1 cellular context compared by ENCODE assay signal in genomic region chr19:5128251-5128931, GRCh38.
A peak's percentile ranks its signal among the peaks of the same experiment; 100 is the strongest.
TF ChIP-seq lines count a peak whose summit lies in the region.

No MANE protein-coding gene starts in this region.

TF ChIP-seq in K562, 482 proteins besides CTCF, POLR2A, EP300 and RAD21 (continued from another document and continues in another):
- TF ChIP-seq RNF219 (CRISPR knock-in tag; IDR thresholded peaks at IDR 0.05) (no peak), ZNF224 (CRISPR knock-in tag; IDR thresholded peaks at IDR 0.05) (no peak), ELF2 (CRISPR knock-in tag; IDR thresholded peaks at IDR 0.05) (no peak), NR2C1 (IDR thresholded peaks at IDR 0.05) (no peak), NR2C1 (tag; IDR thresholded peaks at IDR 0.05) (no peak), MYNN (IDR thresholded peaks at IDR 0.05) (no peak; the same call in 1 of the 2 replicates), MYNN (CRISPR knock-in tag; IDR thresholded peaks at IDR 0.05) (no peak), CBX3 (IDR thresholded peaks at IDR 0.05; ENCODE audit: borderline replicate concordance in 1 of 2, low read length in 2 of 2) (no peak), E2F1 (CRISPR knock-in tag; IDR thresholded peaks at IDR 0.05) (no peak), SMARCA5 (IDR thresholded peaks at IDR 0.05) (no peak), SIX5 (IDR thresholded peaks at IDR 0.05; ENCODE audit: borderline replicate concordance in 1 of 2, insufficient read depth in 1 of 2, low read depth in 1 of 2, low read length in 2 of 2) (no peak), BRD4 (IDR thresholded peaks at IDR 0.05) (no peak), MED1 (CRISPR knock-in tag; IDR thresholded peaks at IDR 0.05; ENCODE audit: borderline replicate concordance) (no peak), NFIC (IDR thresholded peaks at IDR 0.05) (0 out of 2 replicates have a peak, but pooled peaks have one; percentile 8), PHB2 (IDR thresholded peaks at IDR 0.05; ENCODE audit: low read depth) (no peak), MYC (IDR thresholded peaks at IDR 0.05; ENCODE audit: low read depth, low read length) (peak; percentile 24; the same call in 1 of the 2 replicates), MYC (CRISPR knock-in tag; IDR thresholded peaks at IDR 0.05; ENCODE audit: borderline replicate concordance, low read depth) (no peak), ZNF12 (CRISPR knock-in tag; IDR thresholded peaks at IDR 0.05) (no peak), KLF13 (tag; IDR thresholded peaks at IDR 0.05; ENCODE audit: borderline replicate concordance, low read depth) (0 out of 2 replicates have a peak, but pooled peaks have one; percentile 9), PML (IDR thresholded peaks at IDR 0.05; ENCODE audit: low read length) (no peak), NR2C2 (CRISPR knock-in tag; IDR thresholded peaks at IDR 0.05) (no peak), NR2C2 (tag; IDR thresholded peaks at IDR 0.05) (0 out of 2 replicates have a peak, but pooled peaks have one; percentile 9), NR1H2 (CRISPR knock-in tag; IDR thresholded peaks at IDR 0.05) (no peak), ZNF347 (CRISPR knock-in tag; IDR thresholded peaks at IDR 0.05; ENCODE audit: low read depth) (no peak), PURB (CRISPR knock-in tag; IDR thresholded peaks at IDR 0.05; ENCODE audit: low read depth) (no peak), GATAD2B (IDR thresholded peaks at IDR 0.05; ENCODE audit: borderline replicate concordance) (no peak), CEBPZ (IDR thresholded peaks at IDR 0.05; ENCODE audit: borderline replicate concordance, low read depth, low read length) (no peak), ZNF165 (CRISPR knock-in tag; IDR thresholded peaks at IDR 0.05; ENCODE audit: borderline replicate concordance) (no peak), ZNF445 (CRISPR knock-in tag; IDR thresholded peaks at IDR 0.05; ENCODE audit: low read depth) (no peak), MLX (CRISPR knock-in tag; conservative IDR thresholded peaks at IDR 0.05) (no peak), SIN3A (IDR thresholded peaks at IDR 0.05; ENCODE audit: borderline replicate concordance in 2 of 2, control insufficient read depth in 1 of 2, low read depth in 2 of 2, low read length in 2 of 2) (0 out of 4 replicates have a peak, but pooled peaks of 1 of the 2 experiments have one; percentile 6), TSC22D4 (tag; IDR thresholded peaks at IDR 0.05) (no peak), TEAD4 (IDR thresholded peaks at IDR 0.05; ENCODE audit: low read length) (peak; percentile 57; the same call in 1 of the 2 replicates), TEAD4 (CRISPR knock-in tag; IDR thresholded peaks at IDR 0.05; ENCODE audit: borderline replicate concordance) (no peak), ZNF77 (CRISPR knock-in tag; IDR thresholded peaks at IDR 0.05) (no peak), RB1 (IDR thresholded peaks at IDR 0.05; ENCODE audit: low read depth) (no peak), ARID1B (IDR thresholded peaks at IDR 0.05) (peak; percentile 52; the same call in 1 of the 2 replicates), TCF7 (IDR thresholded peaks at IDR 0.05; ENCODE audit: borderline replicate concordance) (no peak), BACH1 (tag; IDR thresholded peaks at IDR 0.05) (no peak)
- TF ChIP-seq, protein P1, sequence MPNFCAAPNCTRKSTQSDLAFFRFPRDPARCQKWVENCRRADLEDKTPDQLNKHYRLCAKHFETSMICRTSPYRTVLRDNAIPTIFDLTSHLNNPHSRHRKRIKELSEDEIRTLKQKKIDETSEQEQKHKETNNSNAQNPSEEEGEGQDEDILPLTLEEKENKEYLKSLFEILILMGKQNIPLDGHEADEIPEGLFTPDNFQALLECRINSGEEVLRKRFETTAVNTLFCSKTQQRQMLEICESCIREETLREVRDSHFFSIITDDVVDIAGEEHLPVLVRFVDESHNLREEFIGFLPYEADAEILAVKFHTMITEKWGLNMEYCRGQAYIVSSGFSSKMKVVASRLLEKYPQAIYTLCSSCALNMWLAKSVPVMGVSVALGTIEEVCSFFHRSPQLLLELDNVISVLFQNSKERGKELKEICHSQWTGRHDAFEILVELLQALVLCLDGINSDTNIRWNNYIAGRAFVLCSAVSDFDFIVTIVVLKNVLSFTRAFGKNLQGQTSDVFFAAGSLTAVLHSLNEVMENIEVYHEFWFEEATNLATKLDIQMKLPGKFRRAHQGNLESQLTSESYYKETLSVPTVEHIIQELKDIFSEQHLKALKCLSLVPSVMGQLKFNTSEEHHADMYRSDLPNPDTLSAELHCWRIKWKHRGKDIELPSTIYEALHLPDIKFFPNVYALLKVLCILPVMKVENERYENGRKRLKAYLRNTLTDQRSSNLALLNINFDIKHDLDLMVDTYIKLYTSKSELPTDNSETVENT (CRISPR knock-in tag; IDR thresholded peaks at IDR 0.05): no peak
- TF ChIP-seq, protein P2, sequence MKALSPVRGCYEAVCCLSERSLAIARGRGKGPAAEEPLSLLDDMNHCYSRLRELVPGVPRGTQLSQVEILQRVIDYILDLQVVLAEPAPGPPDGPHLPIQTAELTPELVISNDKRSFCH (CRISPR knock-in tag; IDR thresholded peaks at IDR 0.05): no peak
- TF ChIP-seq, protein P2 (tag; IDR thresholded peaks at IDR 0.05): no peak
- TF ChIP-seq, protein P3, sequence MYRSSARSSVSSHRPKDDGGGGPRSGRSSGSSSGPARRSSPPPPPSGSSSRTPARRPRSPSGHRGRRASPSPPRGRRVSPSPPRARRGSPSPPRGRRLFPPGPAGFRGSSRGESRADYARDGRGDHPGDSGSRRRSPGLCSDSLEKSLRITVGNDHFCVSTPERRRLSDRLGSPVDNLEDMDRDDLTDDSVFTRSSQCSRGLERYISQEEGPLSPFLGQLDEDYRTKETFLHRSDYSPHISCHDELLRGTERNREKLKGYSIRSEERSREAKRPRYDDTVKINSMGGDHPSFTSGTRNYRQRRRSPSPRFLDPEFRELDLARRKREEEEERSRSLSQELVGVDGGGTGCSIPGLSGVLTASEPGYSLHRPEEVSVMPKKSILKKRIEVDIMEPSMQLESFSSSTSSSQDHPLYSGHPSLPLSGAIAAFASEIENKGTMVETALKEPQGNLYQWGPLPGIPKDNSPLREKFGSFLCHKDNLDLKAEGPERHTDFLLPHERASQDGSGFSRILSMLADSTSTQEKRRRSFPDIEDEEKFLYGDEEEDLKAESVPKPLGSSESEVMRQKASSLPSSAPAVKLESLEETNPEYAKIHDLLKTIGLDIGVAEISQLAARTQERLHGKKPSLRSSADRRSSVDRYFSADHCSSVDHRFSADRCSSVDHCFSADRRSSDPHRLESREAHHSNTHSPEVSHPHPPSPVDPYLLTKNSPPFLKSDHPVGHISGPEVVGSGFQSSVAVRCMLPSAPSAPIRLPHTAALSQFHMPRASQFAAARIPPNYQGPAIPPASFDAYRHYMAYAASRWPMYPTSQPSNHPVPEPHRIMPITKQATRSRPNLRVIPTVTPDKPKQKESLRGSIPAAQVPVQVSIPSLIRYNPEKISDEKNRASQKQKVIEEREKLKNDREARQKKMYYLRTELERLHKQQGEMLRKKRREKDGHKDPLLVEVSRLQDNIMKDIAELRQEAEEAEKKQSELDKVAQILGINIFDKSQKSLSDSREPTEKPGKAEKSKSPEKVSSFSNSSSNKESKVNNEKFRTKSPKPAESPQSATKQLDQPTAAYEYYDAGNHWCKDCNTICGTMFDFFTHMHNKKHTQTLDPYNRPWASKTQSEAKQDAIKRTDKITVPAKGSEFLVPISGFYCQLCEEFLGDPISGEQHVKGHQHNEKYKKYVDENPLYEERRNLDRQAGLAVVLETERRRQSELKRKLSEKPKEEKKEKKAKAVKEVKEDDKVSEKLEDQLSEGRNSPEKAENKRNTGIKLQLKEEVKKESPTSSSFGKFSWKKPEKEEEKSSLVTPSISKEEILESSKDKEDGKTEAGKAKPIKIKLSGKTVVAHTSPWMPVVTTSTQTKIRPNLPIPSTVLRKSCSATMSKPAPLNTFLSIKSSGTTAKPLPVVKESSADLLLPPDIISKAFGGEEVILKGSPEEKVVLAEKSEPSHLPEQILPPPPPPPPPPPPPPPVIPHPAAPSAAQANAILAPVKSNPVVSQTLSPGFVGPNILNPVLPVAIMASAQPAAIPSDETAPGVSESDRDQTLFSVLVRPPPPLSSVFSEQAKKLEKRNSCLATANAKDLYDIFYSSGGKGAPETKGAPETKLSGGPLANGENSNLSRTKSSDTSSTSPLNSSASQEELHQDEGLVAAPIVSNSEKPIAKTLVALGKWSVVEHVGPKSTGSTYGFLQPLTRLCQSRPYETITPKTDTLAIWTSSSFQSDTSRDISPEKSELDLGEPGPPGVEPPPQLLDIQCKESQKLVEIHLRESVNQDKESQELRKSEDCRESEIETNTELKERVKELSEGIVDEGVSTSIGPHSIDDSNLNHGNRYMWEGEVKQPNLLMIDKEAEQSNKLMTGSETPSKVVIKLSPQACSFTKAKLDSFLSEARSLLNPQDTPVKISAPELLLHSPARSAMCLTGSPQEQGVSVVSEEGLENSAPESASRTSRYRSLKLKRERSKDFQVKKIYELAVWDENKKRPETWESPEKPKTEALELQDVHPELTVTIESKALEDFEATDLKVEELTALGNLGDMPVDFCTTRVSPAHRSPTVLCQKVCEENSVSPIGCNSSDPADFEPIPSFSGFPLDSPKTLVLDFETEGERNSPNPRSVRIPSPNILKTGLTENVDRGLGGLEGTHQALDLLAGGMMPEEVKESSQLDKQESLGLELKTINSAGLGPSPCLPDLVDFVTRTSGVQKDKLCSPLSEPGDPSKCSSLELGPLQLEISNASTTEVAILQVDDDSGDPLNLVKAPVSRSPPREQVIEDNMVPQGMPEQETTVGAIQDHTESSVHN (IDR thresholded peaks at IDR 0.05; ENCODE audit: borderline replicate concordance in 1 of 2, low read depth in 1 of 2): no peak
- TF ChIP-seq, protein P4, sequence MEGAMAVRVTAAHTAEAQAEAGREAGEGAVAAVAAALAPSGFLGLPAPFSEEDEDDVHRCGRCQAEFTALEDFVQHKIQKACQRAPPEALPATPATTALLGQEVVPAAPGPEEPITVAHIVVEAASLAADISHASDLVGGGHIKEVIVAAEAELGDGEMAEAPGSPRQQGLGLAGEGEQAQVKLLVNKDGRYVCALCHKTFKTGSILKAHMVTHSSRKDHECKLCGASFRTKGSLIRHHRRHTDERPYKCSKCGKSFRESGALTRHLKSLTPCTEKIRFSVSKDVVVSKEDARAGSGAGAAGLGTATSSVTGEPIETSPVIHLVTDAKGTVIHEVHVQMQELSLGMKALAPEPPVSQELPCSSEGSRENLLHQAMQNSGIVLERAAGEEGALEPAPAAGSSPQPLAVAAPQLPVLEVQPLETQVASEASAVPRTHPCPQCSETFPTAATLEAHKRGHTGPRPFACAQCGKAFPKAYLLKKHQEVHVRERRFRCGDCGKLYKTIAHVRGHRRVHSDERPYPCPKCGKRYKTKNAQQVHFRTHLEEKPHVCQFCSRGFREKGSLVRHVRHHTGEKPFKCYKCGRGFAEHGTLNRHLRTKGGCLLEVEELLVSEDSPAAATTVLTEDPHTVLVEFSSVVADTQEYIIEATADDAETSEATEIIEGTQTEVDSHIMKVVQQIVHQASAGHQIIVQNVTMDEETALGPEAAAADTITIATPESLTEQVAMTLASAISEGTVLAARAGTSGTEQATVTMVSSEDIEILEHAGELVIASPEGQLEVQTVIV (CRISPR knock-in tag; IDR thresholded peaks at IDR 0.05; ENCODE audit: borderline replicate concordance): no peak
